ENCODE assay signal across 17 cellular contexts in genomic region chr14:69661194-69661537, GRCh38. TPM values are rescaled to one million over a fixed set of nuclear protein-coding genes. Genes with fewer than 3 reads are reported as not detected.
A peak's percentile ranks its signal among the peaks of the same experiment; 100 is the strongest.
DNase-seq lines count a peak whose midpoint lies in the region; ATAC-seq and TF ChIP-seq lines count a peak whose summit lies in the region.
"Had no signal": no experiment of that assay in that cellular context is flagged by ENCODE, and none has a peak within 500 bp of the region (broad histone marks: within the 10 kb centered on the region; RNA-seq: fewer than 3 reads in every experiment).

No MANE protein-coding gene starts in this region.

- no peaks in the 10 kb centered on the region for H3K36me3 ChIP-seq in testis (ENCODE audit: low read depth, missing control alignments)

- H3K4me3 ChIP-seq in testis (no peak overlapping the region), lower leg skin (ENCODE audit: low read depth, poor library complexity, severe bottlenecking) (no peak overlapping the region)

- H3K9me3 Mint-ChIP-seq in activated naive CD4-positive, alpha-beta T cell treated with anti-CD3 and anti-CD28 coated beads for 36 hours, result no peaks in the 10 kb centered on the region
- no peaks in the 10 kb centered on the region for H3K9me3 Mint-ChIP-seq in activated CD8-positive, alpha-beta T cell treated with anti-CD3 and anti-CD28 coated beads, Interleukin-2, amount 10 ng/mL, durations not matched to agents 7 days and 5 days (ENCODE audit: insufficient read depth)
- H3K9me3 Mint-ChIP-seq in memory B cell (no peaks in the 10 kb centered on the region), type B pancreatic cell (no peaks in the 10 kb centered on the region)
- H3K9me3 Mint-ChIP-seq: H9 had no signal

- no peak overlapping the region for H3K27ac ChIP-seq in testis

- no peak overlapping the region for H3K4me3 Mint-ChIP-seq in activated naive CD4-positive, alpha-beta T cell treated with anti-CD3 and anti-CD28 coated beads for 36 hours
- H3K4me3 Mint-ChIP-seq in activated CD8-positive, alpha-beta T cell treated with anti-CD3 and anti-CD28 coated beads, Interleukin-2, amount 10 ng/mL, durations not matched to agents 7 days and 5 days, result no peak overlapping the region
- H3K4me3 Mint-ChIP-seq in memory B cell, result no peak overlapping the region
- peak overlapping the region; percentile 21 for H3K4me3 Mint-ChIP-seq in type B pancreatic cell
- H3K4me3 Mint-ChIP-seq: H9 had no signal

- 66 to 75% methylated on average over 1 of the region's 1 CpG for WGBS in testis, 2 donors
- WGBS in lower leg skin, 2 donors, result 75 to 81% methylated on average over 1 of the region's 1 CpG

- CTCF ChIA-PET in activated naive CD4-positive, alpha-beta T cell treated with anti-CD3 and anti-CD28 coated beads for 36 hours (lab: Charles Lee), result interaction anchor here (0.6 kb wide), 1 partner anchor 261 kb away, joined by 3 read pairs; no protein-coding TSS in a partner anchor
- CTCF ChIA-PET in activated CD8-positive, alpha-beta T cell treated with anti-CD3 and anti-CD28 coated beads, Interleukin-2, amount 10 ng/mL, durations not matched to agents 7 days and 5 days (lab: Charles Lee), result interaction anchor here (0.6 to 1.7 kb wide), 3 partner anchors 12 to 66 kb away, joined by 3 to 6 read pairs (median 6); no protein-coding TSS in a partner anchor

- H3K4me1 ChIP-seq in testis, result peaks cover 25% of the 10 kb centered on the region

- POLR2A ChIA-PET in activated CD8-positive, alpha-beta T cell treated with anti-CD3 and anti-CD28 coated beads, Interleukin-2, amount 10 ng/mL, durations not matched to agents 7 days and 5 days (lab: Charles Lee), result interaction anchor here (0.6 kb wide), 1 partner anchor 56 kb away, joined by 3 read pairs; no protein-coding TSS in a partner anchor

- TF ChIP-seq CTCF in type B pancreatic cell (conservative IDR thresholded peaks at IDR 0.05) (no peak), testis (IDR thresholded peaks at IDR 0.05) (no peak), lower leg skin (IDR thresholded peaks at IDR 0.05) (no peak)

- peaks cover 45% of the 10 kb centered on the region for H3K36me3 Mint-ChIP-seq in activated naive CD4-positive, alpha-beta T cell treated with anti-CD3 and anti-CD28 coated beads for 36 hours (ENCODE audit: low read depth)
- H3K36me3 Mint-ChIP-seq in activated CD8-positive, alpha-beta T cell treated with anti-CD3 and anti-CD28 coated beads, Interleukin-2, amount 10 ng/mL, durations not matched to agents 7 days and 5 days (ENCODE audit: low read depth), result peaks cover 78% of the 10 kb centered on the region
- H3K36me3 Mint-ChIP-seq in memory B cell, result peaks cover 23% of the 10 kb centered on the region
- H3K36me3 Mint-ChIP-seq in type B pancreatic cell, result peaks cover 15% of the 10 kb centered on the region

- H3K9me3 ChIP-seq in testis, result no peaks in the 10 kb centered on the region

- H3K27me3 Mint-ChIP-seq in activated naive CD4-positive, alpha-beta T cell treated with anti-CD3 and anti-CD28 coated beads for 36 hours (ENCODE audit: low read depth), result no peaks in the 10 kb centered on the region
- H3K27me3 Mint-ChIP-seq in activated CD8-positive, alpha-beta T cell treated with anti-CD3 and anti-CD28 coated beads, Interleukin-2, amount 10 ng/mL, durations not matched to agents 7 days and 5 days (ENCODE audit: low read depth), result no peaks in the 10 kb centered on the region
- H3K27me3 Mint-ChIP-seq in memory B cell, result no peaks in the 10 kb centered on the region
- H3K27me3 Mint-ChIP-seq in type B pancreatic cell, result no peaks in the 10 kb centered on the region

- no peak for DNase-seq in activated naive CD4-positive, alpha-beta T cell treated with anti-CD3 and anti-CD28 coated beads for 36 hours
- no peak for DNase-seq in activated naive CD4-positive, alpha-beta T cell (lab: John Stamatoyannopoulos, UW)
- no peak for DNase-seq in activated CD8-positive, alpha-beta T cell treated with anti-CD3 and anti-CD28 coated beads, Interleukin-2, amount 10 ng/mL, durations not matched to agents 7 days and 5 days
- DNase-seq in memory B cell (ENCODE audit: low spot score in 2 of 2) (no peak), type B pancreatic cell (ENCODE audit: extremely low spot score, unreplicated experiment) (no peak), DMS 273 (lab: John Stamatoyannopoulos, UW; ENCODE audit: unreplicated experiment) (no peak), testis (no peak), lower leg skin (ENCODE audit: low spot score in 2 of 2) (no peak)
- DNase-seq: activated CD8-positive, alpha-beta memory T cell treated with anti-CD3 and anti-CD28 coated beads, Interleukin-2, amount 50 U/mL, for 4 hours; cerebellar nuclear complex; COR-L47; H9; mesendoderm; NCI-H2081; NCI-H526 treated with DMSO at 0.1 percent for 48 hours had no signal

- ATAC-seq in activated CD8-positive, alpha-beta T cell treated with anti-CD3 and anti-CD28 coated beads, Interleukin-2, amount 10 ng/mL, durations not matched to agents 7 days and 5 days, result no peak
- no peak for ATAC-seq in memory B cell (ENCODE audit: low read depth)
- ATAC-seq: sciatic nerve, SK-N-SH treated with all-trans-retinoic acid at 6 μM for 48 hours had no signal

- intact Hi-C loops in activated naive CD4-positive, alpha-beta T cell treated with anti-CD3 and anti-CD28 coated beads for 36 hours (cut with micrococcal nuclease), result no loop called here
- intact Hi-C loops in testis (cut with DNase I; ENCODE audit: low total_unique reads), result no loop called here
- intact Hi-C loops in lower leg skin (cut with DNase I; ENCODE audit: low total_unique reads), result no loop called here

- TF ChIP-seq POLR2A in testis (IDR thresholded peaks at IDR 0.05) (no peak), lower leg skin (IDR thresholded peaks at IDR 0.05) (no peak)

- peaks cover 93% of the 10 kb centered on the region for H3K4me1 Mint-ChIP-seq in activated naive CD4-positive, alpha-beta T cell treated with anti-CD3 and anti-CD28 coated beads for 36 hours (ENCODE audit: low read depth)
- H3K4me1 Mint-ChIP-seq in activated CD8-positive, alpha-beta T cell treated with anti-CD3 and anti-CD28 coated beads, Interleukin-2, amount 10 ng/mL, durations not matched to agents 7 days and 5 days (ENCODE audit: low read depth), result peaks cover 80% of the 10 kb centered on the region
- peaks cover 60% of the 10 kb centered on the region for H3K4me1 Mint-ChIP-seq in memory B cell
- peaks cover 51% of the 10 kb centered on the region for H3K4me1 Mint-ChIP-seq in type B pancreatic cell (ENCODE audit: unreplicated experiment)

- H3K27me3 ChIP-seq in testis, result no peaks in the 10 kb centered on the region

- peak overlapping the region; percentile 68 for H3K27ac Mint-ChIP-seq in activated naive CD4-positive, alpha-beta T cell treated with anti-CD3 and anti-CD28 coated beads for 36 hours
- peak overlapping the region; percentile 60 for H3K27ac Mint-ChIP-seq in activated CD8-positive, alpha-beta T cell treated with anti-CD3 and anti-CD28 coated beads, Interleukin-2, amount 10 ng/mL, durations not matched to agents 7 days and 5 days
- H3K27ac Mint-ChIP-seq in memory B cell (peak overlapping the region; percentile 11), type B pancreatic cell (peak overlapping the region; percentile 81)

RNA-seq across cellular contexts. Expression of gene SUSD6, which starts 49.8 kb away (rescaled TPM):
- 10 to 100 TPM; 66.6 to 69.7 TPM for total RNA-seq in activated naive CD4-positive, alpha-beta T cell treated with anti-CD3 and anti-CD28 coated beads for 36 hours
- total RNA-seq in activated CD8-positive, alpha-beta T cell treated with anti-CD3 and anti-CD28 coated beads, Interleukin-2, amount 10 ng/mL, durations not matched to agents 7 days and 5 days, result 10 to 100 TPM; 40.0 to 43.1 TPM
- 31.7 and 78.9 TPM in 2 replicates for total RNA-seq in type B pancreatic cell (ENCODE audit: low replicate concordance)
- 10 to 100 TPM; 38.7 to 39.5 TPM for total RNA-seq in testis
- polyA plus RNA-seq in testis (ENCODE audit: insufficient read depth, low read depth, low replicate concordance), result 27.7 TPM
- total RNA-seq in lower leg skin, result 10 to 100 TPM; 35.5 to 56.7 (median 51.0) TPM

Comparison
In these comparisons a context has a peak if more than half of its experiments do, and no peak if none do; other contexts are left out.
1. H3K27ac Mint-ChIP-seq: peak in every context shown above with its lines; median percentile 81 in type B pancreatic cell; 68 in activated naive CD4-positive, alpha-beta T cell treated with anti-CD3 and anti-CD28 coated beads for 36 hours; 60 in activated CD8-positive, alpha-beta T cell treated with anti-CD3 and anti-CD28 coated beads, Interleukin-2, amount 10 ng/mL, durations not matched to agents 7 days and 5 days; 11 in memory B cell.